8 cellular contexts compared by ENCODE assay signal in the genomic region with DNA sequence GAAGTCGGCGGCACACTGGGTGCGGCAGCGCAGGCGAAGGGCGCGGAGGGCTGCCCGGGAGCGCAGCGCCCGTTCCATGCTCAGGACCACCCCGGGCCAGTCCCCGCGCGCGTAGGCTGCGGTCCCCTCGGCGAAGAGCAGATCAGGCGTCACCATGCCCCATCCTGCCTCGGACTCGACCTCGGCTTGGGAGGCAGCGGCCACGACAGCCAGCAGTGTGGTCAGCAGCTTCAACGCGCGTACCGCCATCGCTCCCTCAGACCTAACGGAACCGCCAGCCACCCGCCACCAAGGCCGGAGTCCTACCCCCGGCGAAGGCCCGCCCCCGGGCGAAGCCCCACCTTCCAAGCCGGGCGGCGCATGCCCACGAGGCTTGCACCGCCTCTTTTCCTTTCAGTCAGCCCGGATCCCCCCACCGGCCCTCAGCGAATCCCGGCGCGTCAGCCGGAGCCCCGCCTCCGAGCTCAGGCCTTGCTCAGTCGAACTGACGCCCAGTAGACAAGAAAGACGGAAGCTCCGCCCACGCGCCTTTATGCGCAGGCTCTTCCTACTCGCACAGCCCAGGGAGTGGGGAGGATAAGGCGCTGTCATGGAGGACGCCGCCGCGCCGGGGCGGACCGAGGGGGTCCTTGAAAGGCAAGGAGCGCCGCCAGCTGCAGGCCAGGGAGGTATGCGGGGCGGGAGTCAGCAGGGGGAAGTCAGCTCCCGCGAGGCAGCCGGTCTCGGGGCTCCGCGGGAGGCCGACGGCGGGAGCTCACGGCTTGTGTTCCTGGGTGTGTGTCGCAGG. TPM values are rescaled to one million over a fixed set of nuclear protein-coding genes. Genes with fewer than 3 reads are reported as not detected.
A peak's percentile ranks its signal among the peaks of the same experiment; 100 is the strongest.
DNase-seq lines count a peak whose midpoint lies in the region; ATAC-seq and TF ChIP-seq lines count a peak whose summit lies in the region.

A gene (plus strand): TSS at position 527 of the 787 bp plus-strand sequence. CDS start 63 bp downstream, at position 590.
A gene with protein sequence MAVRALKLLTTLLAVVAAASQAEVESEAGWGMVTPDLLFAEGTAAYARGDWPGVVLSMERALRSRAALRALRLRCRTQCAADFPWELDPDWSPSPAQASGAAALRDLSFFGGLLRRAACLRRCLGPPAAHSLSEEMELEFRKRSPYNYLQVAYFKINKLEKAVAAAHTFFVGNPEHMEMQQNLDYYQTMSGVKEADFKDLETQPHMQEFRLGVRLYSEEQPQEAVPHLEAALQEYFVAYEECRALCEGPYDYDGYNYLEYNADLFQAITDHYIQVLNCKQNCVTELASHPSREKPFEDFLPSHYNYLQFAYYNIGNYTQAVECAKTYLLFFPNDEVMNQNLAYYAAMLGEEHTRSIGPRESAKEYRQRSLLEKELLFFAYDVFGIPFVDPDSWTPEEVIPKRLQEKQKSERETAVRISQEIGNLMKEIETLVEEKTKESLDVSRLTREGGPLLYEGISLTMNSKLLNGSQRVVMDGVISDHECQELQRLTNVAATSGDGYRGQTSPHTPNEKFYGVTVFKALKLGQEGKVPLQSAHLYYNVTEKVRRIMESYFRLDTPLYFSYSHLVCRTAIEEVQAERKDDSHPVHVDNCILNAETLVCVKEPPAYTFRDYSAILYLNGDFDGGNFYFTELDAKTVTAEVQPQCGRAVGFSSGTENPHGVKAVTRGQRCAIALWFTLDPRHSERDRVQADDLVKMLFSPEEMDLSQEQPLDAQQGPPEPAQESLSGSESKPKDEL (minus strand): TSS at position 306 of the 787 bp plus-strand sequence. CDS start 57 bp downstream, at position 249.

- H3K4me3 Mint-ChIP-seq in activated CD4-positive, alpha-beta T cell treated with anti-CD3 and anti-CD28 coated beads, Interleukin-2, amount 10 ng/mL, durations not matched to agents 7 days and 5 days: no peak within 1 kb of the TSS

- CTCF ChIA-PET in activated CD4-positive, alpha-beta T cell treated with anti-CD3 and anti-CD28 coated beads, Interleukin-2, amount 10 ng/mL, durations not matched to agents 7 days and 5 days (lab: Charles Lee): interaction anchor here (0.7 to 2.7 kb wide), 15 partner anchors 9 to 624 kb away, joined by 3 to 21 read pairs (median 5); a partner anchor contains a TSS

- TF ChIP-seq CTCF in C4-2B (conservative IDR thresholded peaks at IDR 0.05): no peak

- DNase-seq in NCI-H526 treated with DMSO at 0.1 percent for 48 hours (lab: John Stamatoyannopoulos, UW): peak; percentile 99
- peak; percentile 100 for DNase-seq in activated CD4-positive, alpha-beta T cell treated with anti-CD3 and anti-CD28 coated beads, Interleukin-2, amount 10 ng/mL, durations not matched to agents 7 days and 5 days
- peak; percentile 86 for DNase-seq in cortex of kidney (lab: John Stamatoyannopoulos, UW)
- DNase-seq in left kidney (ENCODE audit: low read depth, low spot score): peak; percentile 100
- peak; percentile 100 for DNase-seq in stimulated activated CD4-positive, alpha-beta T cell treated with anti-CD3 and anti-CD28 coated beads, Interleukin-1b, Interleukin-23, amount 100 ng/mL, for 48 hours

- peaks cover 19% of the 10 kb centered on the region for H3K36me3 Mint-ChIP-seq in activated CD4-positive, alpha-beta T cell treated with anti-CD3 and anti-CD28 coated beads, Interleukin-2, amount 10 ng/mL, durations not matched to agents 7 days and 5 days (ENCODE audit: low read depth)

- POLR2A ChIA-PET in activated CD4-positive, alpha-beta T cell treated with anti-CD3 and anti-CD28 coated beads, Interleukin-2, amount 10 ng/mL, durations not matched to agents 7 days and 5 days (lab: Charles Lee): interaction anchor here (0.6 to 1.3 kb wide), 6 partner anchors 11 to 775 kb away, joined by 3 to 5 read pairs (median 3); a partner anchor contains a TSS

- peaks cover 34% of the 10 kb centered on the region for H3K4me1 Mint-ChIP-seq in activated CD4-positive, alpha-beta T cell treated with anti-CD3 and anti-CD28 coated beads, Interleukin-2, amount 10 ng/mL, durations not matched to agents 7 days and 5 days

- no peaks in the 10 kb centered on the region for H3K9me3 Mint-ChIP-seq in activated CD4-positive, alpha-beta T cell treated with anti-CD3 and anti-CD28 coated beads, Interleukin-2, amount 10 ng/mL, durations not matched to agents 7 days and 5 days

- ATAC-seq in GM19351 (IDR thresholded peaks at IDR 0.05; ENCODE audit: unreplicated experiment) (peak; percentile 85), HG03520 (IDR thresholded peaks at IDR 0.05; ENCODE audit: unreplicated experiment) (peak; percentile 89)

- H3K27me3 Mint-ChIP-seq in activated CD4-positive, alpha-beta T cell treated with anti-CD3 and anti-CD28 coated beads, Interleukin-2, amount 10 ng/mL, durations not matched to agents 7 days and 5 days: no peaks in the 10 kb centered on the region

- peak within 1 kb of the TSS; percentile 92 for H3K27ac ChIP-seq in C4-2B

- peak within 1 kb of the TSS; percentile 97 for H3K27ac Mint-ChIP-seq in activated CD4-positive, alpha-beta T cell treated with anti-CD3 and anti-CD28 coated beads, Interleukin-2, amount 10 ng/mL, durations not matched to agents 7 days and 5 days

RNA-seq across cellular contexts. Expression of the first gene that starts in this region (rescaled TPM):
- 1 to 10 TPM; 7.0 to 9.4 TPM for total RNA-seq in activated CD4-positive, alpha-beta T cell treated with anti-CD3 and anti-CD28 coated beads, Interleukin-2, amount 10 ng/mL, durations not matched to agents 7 days and 5 days

RNA-seq across cellular contexts. Expression of the second gene that starts in this region (rescaled TPM):
- 10 to 100 TPM; 39.7 to 41.5 TPM for total RNA-seq in activated CD4-positive, alpha-beta T cell treated with anti-CD3 and anti-CD28 coated beads, Interleukin-2, amount 10 ng/mL, durations not matched to agents 7 days and 5 days

Comparison
In these comparisons a context has a peak if more than half of its experiments do, and no peak if none do; other contexts are left out.
1. Peak in every context shown above with its lines: DNase-seq, ATAC-seq and H3K27ac ChIP-seq.